ENCODE assay signal across 15 cellular contexts in the genomic region with DNA sequence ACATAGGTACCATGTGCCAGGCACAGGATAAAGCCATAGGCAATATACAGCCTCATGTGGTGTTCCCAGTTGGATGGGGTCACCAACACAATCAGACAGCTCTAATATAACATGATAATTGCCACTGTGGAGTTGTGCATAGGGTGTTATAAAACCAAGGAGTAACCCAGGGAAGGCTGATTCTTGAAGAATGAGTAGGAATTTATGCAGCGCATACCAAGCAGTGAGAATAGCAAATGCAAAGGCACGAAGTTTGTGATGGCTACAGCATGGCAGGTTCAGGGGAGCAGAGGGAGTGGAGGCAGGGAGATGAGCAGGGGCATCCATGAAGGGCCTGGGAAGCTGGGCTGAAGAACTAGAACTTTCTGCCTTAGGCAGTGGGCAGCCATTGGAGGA.
"Had no signal": no experiment of that assay in that cellular context is flagged by ENCODE, and none has a peak within 500 bp of the region (broad histone marks: within the 10 kb centered on the region; RNA-seq: fewer than 3 reads in every experiment).

No MANE protein-coding gene starts in this region.

- H3K9me3 ChIP-seq: thyroid gland, uterus had no signal

- H3K36me3 ChIP-seq: cardiac muscle cell, thyroid gland, uterus had no signal

- H3K4me3 ChIP-seq: cardiac muscle cell, thyroid gland, uterus had no signal

- H3K4me1 ChIP-seq: thyroid gland, uterus had no signal

- H3K27ac ChIP-seq: cardiac muscle cell, thyroid gland, uterus had no signal

- DNase-seq: activated naive CD4-positive, alpha-beta T cell treated with anti-CD3 and anti-CD28 coated beads for 36 hours; activated naive CD8-positive, alpha-beta T cell treated with anti-CD3 and anti-CD28 coated beads, Interleukin-2, amount 50 U/mL, for 24 hours; activated T-cell treated with anti-CD3 and anti-CD28 coated beads for 4 hours; aorta; foreskin fibroblast; head of caudate nucleus; immature natural killer cell; naive thymus-derived CD4-positive, alpha-beta T cell; retina; stimulated activated naive B cell treated with anti-CD40 and anti-IgM and Interleukin-4, amounts not matched to agents 10 μg/mL and 1 μg/mL and 100 μg/mL, for 72 hours; SW 1271; thyroid gland; uterus had no signal

- H3K27me3 ChIP-seq: cardiac muscle cell, thyroid gland, uterus had no signal

- ATAC-seq: activated naive CD8-positive, alpha-beta T cell treated with anti-CD3 and anti-CD28 coated beads, Interleukin-2, amount 50 U/mL, for 24 hours; activated T-helper 17 cell treated with anti-CD3 and anti-CD28 coated beads, Interleukin-2, amount 50 U/mL, for 72 hours; naive thymus-derived CD4-positive, alpha-beta T cell; stimulated activated naive B cell treated with anti-CD40 and anti-IgM and Interleukin-4, amounts not matched to agents 10 μg/mL and 1 μg/mL and 100 μg/mL, for 72 hours had no signal
